ENCODE assay signal across 30 cellular contexts in the genomic region with DNA sequence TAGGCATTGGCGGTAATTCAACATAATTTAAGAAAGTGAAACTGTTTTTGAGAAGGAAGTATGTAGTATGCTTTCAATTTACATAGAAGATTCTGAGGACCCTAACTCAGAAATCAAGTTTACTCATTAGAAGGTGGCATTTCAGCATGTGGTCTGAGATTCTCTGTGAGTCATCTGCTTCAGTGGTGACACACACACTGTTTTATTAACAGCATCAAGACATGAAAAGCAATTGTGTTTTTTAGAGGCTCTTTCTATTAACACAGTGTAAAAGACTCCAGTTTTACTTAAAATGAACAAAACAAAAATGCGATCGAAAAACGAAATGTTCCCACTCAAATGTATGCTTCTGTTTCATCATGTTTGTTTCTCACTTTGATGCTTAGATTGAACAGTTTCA.
DNase-seq lines count a peak whose midpoint lies in the region; ATAC-seq, FAIRE-seq and TF ChIP-seq lines count a peak whose summit lies in the region.
"Had no signal": no experiment of that assay in that cellular context is flagged by ENCODE, and none has a peak within 500 bp of the region (broad histone marks: within the 10 kb centered on the region; RNA-seq: fewer than 3 reads in every experiment).

No MANE protein-coding gene starts in this region.

- H2BK15ac ChIP-seq in IMR-90 (ENCODE audit: low read depth, low read length) = no peak overlapping the region

- H3K9me3 ChIP-seq in IMR-90 (ENCODE audit: control insufficient read depth, insufficient read depth, low read length) = no peaks in the 10 kb centered on the region
- H3K9me3 ChIP-seq: ovary, tibial nerve had no signal

- no peak overlapping the region for H3K4me2 ChIP-seq in IMR-90 (ENCODE audit: low read depth, low read length)

- no peaks in the 10 kb centered on the region for H3K9me3 Mint-ChIP-seq in osteocyte (ENCODE audit: unreplicated experiment)
- peaks cover 8% of the 10 kb centered on the region for H3K9me3 Mint-ChIP-seq in activated CD4-positive, alpha-beta memory T cell treated with anti-CD3 and anti-CD28 coated beads for 36 hours

- CTCF ChIA-PET in IMR-90 (lab: Yijun Ruan, JAX) = no interaction called here
- CTCF ChIA-PET in activated CD4-positive, alpha-beta memory T cell treated with anti-CD3 and anti-CD28 coated beads for 36 hours (lab: Charles Lee) = no interaction called here

- H3K4me3 Mint-ChIP-seq in osteocyte (ENCODE audit: unreplicated experiment) = no peak overlapping the region
- H3K4me3 Mint-ChIP-seq in activated CD4-positive, alpha-beta memory T cell treated with anti-CD3 and anti-CD28 coated beads for 36 hours = no peak overlapping the region
- H3K4me3 Mint-ChIP-seq: activated CD4-positive, alpha-beta T cell treated with anti-CD3 and anti-CD28 coated beads, Interleukin-2, amount 10 ng/mL, durations not matched to agents 24 days and 14 days; activated T-helper 1 cell treated with anti-CD3 and anti-CD28 coated beads, Interleukin-12 subunit alpha, Interleukin-12 subunit beta, Interleukin-2, Interleukin-4 antibody, amounts not matched to agents 30 ng/mL and 10 ng/mL and 1 ng/mL, durations not matched to agents 14 hours and 24 hours and 36 hours; B cell; memory B cell; naive B cell had no signal

- no peak overlapping the region for H3K23ac ChIP-seq in IMR-90 (ENCODE audit: low read depth, low read length)

- TF ChIP-seq RAD21 in IMR-90 (IDR thresholded peaks at IDR 0.05; ENCODE audit: low read length) = no peak

- no peak overlapping the region for H3K9ac ChIP-seq in IMR-90 (ENCODE audit: low read depth, low read length)

- TF ChIP-seq CTCF in IMR-90 (conservative IDR thresholded peaks at IDR 0.05; ENCODE audit: low read depth, low read length) (no peak), epithelial cell of proximal tubule (conservative IDR thresholded peaks at IDR 0.05; ENCODE audit: low read depth, low read length) (no peak), osteocyte (IDR thresholded peaks at IDR 0.05) (no peak)

- dilution Hi-C loops in IMR-90 (cut with HindIII; ENCODE audit: low sequenced_read_pairs, unreplicated experiment) = no loop called here

- H2BK120ac ChIP-seq in IMR-90 (ENCODE audit: low read depth, low read length) = no peak overlapping the region

- FAIRE-seq in RCC 7860 (lab: Jason Lieb, UNC) = peak; percentile 34
- FAIRE-seq: A204.1, GM12891 had no signal

- H3K4me1 Mint-ChIP-seq in osteocyte (ENCODE audit: unreplicated experiment) = no peaks in the 10 kb centered on the region
- H3K4me1 Mint-ChIP-seq in activated CD4-positive, alpha-beta memory T cell treated with anti-CD3 and anti-CD28 coated beads for 36 hours (ENCODE audit: low read depth) = no peaks in the 10 kb centered on the region
- H3K4me1 Mint-ChIP-seq: activated CD4-positive, alpha-beta T cell treated with anti-CD3 and anti-CD28 coated beads, Interleukin-2, amount 10 ng/mL, durations not matched to agents 24 days and 14 days; B cell; memory B cell; naive B cell had no signal

- H3K9me1 ChIP-seq in IMR-90 (ENCODE audit: insufficient read depth, low read length) = no peaks in the 10 kb centered on the region

- H2BK5ac ChIP-seq in IMR-90 (ENCODE audit: low read depth, low read length, poor library complexity, severe bottlenecking) = no peak overlapping the region

- H3K56ac ChIP-seq in IMR-90 (ENCODE audit: extremely low read depth, insufficient read depth, low read length) = no peak overlapping the region

- H3K14ac ChIP-seq in IMR-90 (replicated peaks; ENCODE audit: low read depth, low read length) = no peak overlapping the region

- H3K4me1 ChIP-seq in IMR-90 (ENCODE audit: control insufficient read depth, insufficient read depth, low read length) = no peaks in the 10 kb centered on the region
- H3K4me1 ChIP-seq: stomach, tibial nerve had no signal

- no peak overlapping the region for H4K8ac ChIP-seq in IMR-90 (ENCODE audit: low read depth in 2 of 2, low read length in 2 of 2)

- ATAC-seq in IMR-90 (ENCODE audit: low read depth) = no peak; the same call in 1 of the 2 replicates
- ATAC-seq: activated naive CD4-positive, alpha-beta T cell treated with anti-CD3 and anti-CD28 coated beads, Interleukin-2, amount 50 U/mL, for 72 hours; effector memory CD8-positive, alpha-beta T cell; left cardiac atrium; right cardiac atrium had no signal

- no peak overlapping the region for H3K27ac ChIP-seq in IMR-90 (ENCODE audit: insufficient read depth, low read length)
- H3K27ac ChIP-seq: ovary, stomach, tibial nerve had no signal

- intact Hi-C loops in IMR-90 (cut with micrococcal nuclease) = no loop called here
- intact Hi-C loops in activated CD4-positive, alpha-beta memory T cell treated with anti-CD3 and anti-CD28 coated beads for 36 hours (cut with micrococcal nuclease) = no loop called here

- no TSS peak for BruUV-seq in IMR-90 (replicated peaks; lab: Mats Ljungman, UMichigan)

- no peak overlapping the region for H2BK20ac ChIP-seq in IMR-90 (ENCODE audit: low read depth, low read length)

- H3K4me3 ChIP-seq in IMR-90 (ENCODE audit: insufficient read depth, low read depth, low read length) = no peak overlapping the region
- no peak overlapping the region for H3K4me3 ChIP-seq in epithelial cell of proximal tubule (ENCODE audit: low read depth, low read length)
- H3K4me3 ChIP-seq: ovary, stomach, tibial nerve had no signal

- H4K91ac ChIP-seq in IMR-90 (ENCODE audit: insufficient read depth, low read depth, low read length) = no peak overlapping the region

- POLR2A ChIA-PET in IMR-90 (lab: Charles Lee; ENCODE audit: unreplicated experiment) = interaction anchor here (0.6 kb wide), 1 partner anchor 1578 kb away, joined by 5 read pairs; no protein-coding TSS in a partner anchor
- POLR2A ChIA-PET in activated CD4-positive, alpha-beta memory T cell treated with anti-CD3 and anti-CD28 coated beads for 36 hours (lab: Charles Lee) = no interaction called here

- H3K18ac ChIP-seq in IMR-90 (ENCODE audit: low read depth, low read length) = no peak overlapping the region

- H3K27me3 ChIP-seq in IMR-90 (ENCODE audit: control insufficient read depth, insufficient read depth, low read length) = no peaks in the 10 kb centered on the region
- H3K27me3 ChIP-seq: ovary, stomach, tibial nerve had no signal

- H4K5ac ChIP-seq in IMR-90 (ENCODE audit: low read depth, low read length) = no peak overlapping the region

- WGBS in IMR-90 (ENCODE audit: extremely low coverage in 2 of 2, insufficient read length in 1 of 2), 2 experiments = no CpG with 5 or more reads among the region's 4 CpGs

- peaks cover 5% of the 10 kb centered on the region for H3K27me3 Mint-ChIP-seq in osteocyte (ENCODE audit: unreplicated experiment)
- H3K27me3 Mint-ChIP-seq in activated CD4-positive, alpha-beta memory T cell treated with anti-CD3 and anti-CD28 coated beads for 36 hours = no peaks in the 10 kb centered on the region
- H3K27me3 Mint-ChIP-seq: activated CD4-positive, alpha-beta T cell treated with anti-CD3 and anti-CD28 coated beads, Interleukin-2, amount 10 ng/mL, durations not matched to agents 24 days and 14 days; B cell; effector memory CD8-positive, alpha-beta T cell; memory B cell; naive B cell had no signal

- H2AK5ac ChIP-seq in IMR-90 (ENCODE audit: low read depth, low read length) = no peak overlapping the region

- no peak overlapping the region for H3K4ac ChIP-seq in IMR-90 (ENCODE audit: low read depth, low read length)

- no peaks in the 10 kb centered on the region for H4K20me1 ChIP-seq in IMR-90 (ENCODE audit: insufficient read depth, low read length)

- no peaks in the 10 kb centered on the region for H3K79me1 ChIP-seq in IMR-90 (ENCODE audit: low read depth in 1 of 2, low read length in 2 of 2)

- H2AFZ ChIP-seq in IMR-90 (replicated peaks; ENCODE audit: low read length, poor library complexity) = no peak overlapping the region

- peak; percentile 43 for DNase-seq in A172 (ENCODE audit: low spot score)
- peak; percentile 20 for DNase-seq in IMR-90
- DNase-seq in RCC 7860 (ENCODE audit: low spot score) = peak; percentile 12
- peak; percentile 12 for DNase-seq in epithelial cell of proximal tubule (ENCODE audit: low read depth)
- DNase-seq in osteocyte (ENCODE audit: extremely low spot score, unreplicated experiment) = no peak
- DNase-seq in activated CD4-positive, alpha-beta memory T cell treated with anti-CD3 and anti-CD28 coated beads for 36 hours = no peak
- DNase-seq in midbrain (lab: John Stamatoyannopoulos, UW) = no peak
- DNase-seq in NCI-H2227 treated with DMSO at 0.1 percent for 48 hours (lab: John Stamatoyannopoulos, UW) = no peak
- DNase-seq: activated CD4-positive, alpha-beta T cell treated with anti-CD3 and anti-CD28 coated beads, Interleukin-2, amount 10 ng/mL, durations not matched to agents 24 days and 14 days; COR-L47; DMS79; effector memory CD8-positive, alpha-beta T cell; glutamatergic neuron; left cardiac atrium; naive B cell; NCI-H1436 treated with DMSO at 0.1 percent for 48 hours; NCI-H2171; NCI-H526 treated with DMSO at 0.1 percent for 48 hours; ovary; right cardiac atrium; SHP77 treated with DMSO at 0.1 percent for 48 hours; stomach; T-helper 1 cell had no signal

- in situ Hi-C loops in IMR-90 (cut with MboI; ENCODE audit: low sequenced_read_pairs) = no loop called here

- H3K27ac Mint-ChIP-seq in osteocyte (ENCODE audit: unreplicated experiment) = no peak overlapping the region
- no peak overlapping the region for H3K27ac Mint-ChIP-seq in activated CD4-positive, alpha-beta memory T cell treated with anti-CD3 and anti-CD28 coated beads for 36 hours
- H3K27ac Mint-ChIP-seq: activated CD4-positive, alpha-beta T cell treated with anti-CD3 and anti-CD28 coated beads, Interleukin-2, amount 10 ng/mL, durations not matched to agents 24 days and 14 days; activated naive CD4-positive, alpha-beta T cell treated with anti-CD3 and anti-CD28 coated beads, Interleukin-2, amount 50 U/mL, for 72 hours; activated T-helper 1 cell treated with anti-CD3 and anti-CD28 coated beads, Interleukin-12 subunit alpha, Interleukin-12 subunit beta, Interleukin-2, Interleukin-4 antibody, amounts not matched to agents 30 ng/mL and 10 ng/mL and 1 ng/mL, durations not matched to agents 14 hours and 24 hours and 36 hours; B cell; effector memory CD8-positive, alpha-beta T cell; memory B cell; naive B cell had no signal

- no peaks in the 10 kb centered on the region for H3K36me3 ChIP-seq in IMR-90 (ENCODE audit: control insufficient read depth, insufficient read depth, low read length)
- H3K36me3 ChIP-seq: ovary, stomach, tibial nerve had no signal

- no peaks in the 10 kb centered on the region for H3K36me3 Mint-ChIP-seq in osteocyte (ENCODE audit: unreplicated experiment)
- no peaks in the 10 kb centered on the region for H3K36me3 Mint-ChIP-seq in activated CD4-positive, alpha-beta memory T cell treated with anti-CD3 and anti-CD28 coated beads for 36 hours
- H3K36me3 Mint-ChIP-seq: activated naive CD4-positive, alpha-beta T cell treated with anti-CD3 and anti-CD28 coated beads, Interleukin-2, amount 50 U/mL, for 72 hours; memory B cell; naive B cell had no signal

- TF ChIP-seq POLR2A in IMR-90 (IDR thresholded peaks at IDR 0.05; ENCODE audit: low read depth, low read length) = no peak

- no peak overlapping the region for H2AK9ac ChIP-seq in IMR-90 (replicated peaks; ENCODE audit: low read depth, low read length, poor library complexity)

TF ChIP-seq in IMR-90, 13 proteins besides CTCF, POLR2A, EP300 and RAD21 (continues in another document):
- no peak for TF ChIP-seq MXI1 (IDR thresholded peaks at IDR 0.05; ENCODE audit: borderline replicate concordance, low read depth, low read length)
- TF ChIP-seq RFX5 (IDR thresholded peaks at IDR 0.05; ENCODE audit: low read depth, low read length) = no peak
- TF ChIP-seq FOS (IDR thresholded peaks at IDR 0.05; ENCODE audit: low read depth, low read length) = no peak

Comparison
In these comparisons a context has a peak if more than half of its experiments do, and no peak if none do; other contexts are left out.
1. DNase-seq: peak in A172 (single experiment), IMR-90 (single experiment), RCC 7860 (single experiment) and epithelial cell of proximal tubule (single experiment); none in osteocyte (single experiment), activated CD4-positive, alpha-beta memory T cell treated with anti-CD3 and anti-CD28 coated beads for 36 hours (single experiment), midbrain (single experiment) and NCI-H2227 treated with DMSO at 0.1 percent for 48 hours (single experiment).